ENCODE assay signal across 8 cellular contexts in genomic region chr2:231926761-231927565, GRCh38. TPM values are rescaled to one million over a fixed set of nuclear protein-coding genes. Genes with fewer than 3 reads are reported as not detected.
DNase-seq lines count a peak whose midpoint lies in the region; ATAC-seq, FAIRE-seq and TF ChIP-seq lines count a peak whose summit lies in the region.

No MANE protein-coding gene starts in this region.

- H3K36me3 ChIP-seq in OCI-LY7 (ENCODE audit: insufficient read depth, low read length) = no peaks in the 10 kb centered on the region
- no peaks in the 10 kb centered on the region for H3K36me3 ChIP-seq in H1 (ENCODE audit: control insufficient read depth in 2 of 4, insufficient read depth in 4 of 4, low read length in 3 of 4)
- no peaks in the 10 kb centered on the region for H3K36me3 ChIP-seq in muscle layer of duodenum (ENCODE audit: control insufficient read depth in 1 of 2, insufficient read depth in 2 of 2, low read length in 2 of 2)
- no peaks in the 10 kb centered on the region for H3K36me3 ChIP-seq in upper lobe of right lung

- H3K23ac ChIP-seq in H1 (ENCODE audit: insufficient read length) = no peak overlapping the region

- H3K4ac ChIP-seq in H1 (replicated peaks; ENCODE audit: insufficient read length, low read depth, low read length) = no peak overlapping the region

- no peak overlapping the region for H2BK120ac ChIP-seq in H1 (replicated peaks; ENCODE audit: low read depth, low read length)

- peaks cover 9% of the 10 kb centered on the region for H3K4me1 Mint-ChIP-seq in activated CD8-positive, alpha-beta memory T cell treated with anti-CD3 and anti-CD28 coated beads, Interleukin-2, amount 10 ng/mL, durations not matched to agents 7 days and 5 days

- POLR2A ChIA-PET in OCI-LY7 (lab: Charles Lee) = no interaction called here
- POLR2A ChIA-PET in H1 (lab: Charles Lee; ENCODE audit: partially characterized antibody) = interaction anchor here (0.6 to 2.5 kb wide), 4 partner anchors 8 to 885 kb away, joined by 3 to 10 read pairs (median 3); no protein-coding TSS in a partner anchor

- H3K79me2 ChIP-seq in OCI-LY7 (ENCODE audit: insufficient read depth, low read depth, low read length) (no peaks in the 10 kb centered on the region), H1 (ENCODE audit: control insufficient read depth in 1 of 2, insufficient read depth in 2 of 2, low read length in 2 of 2) (no peaks in the 10 kb centered on the region)

- H2AFZ ChIP-seq in OCI-LY7 (ENCODE audit: low read length) (no peak overlapping the region), H1 (ENCODE audit: low read length) (peak overlapping the region; percentile 43; the same call in 1 of the 2 replicates)

- H4K5ac ChIP-seq in H1 (ENCODE audit: insufficient read length, low read depth, low read length) = no peak overlapping the region

- no peak overlapping the region for H3K27ac Mint-ChIP-seq in activated CD8-positive, alpha-beta memory T cell treated with anti-CD3 and anti-CD28 coated beads, Interleukin-2, amount 10 ng/mL, durations not matched to agents 7 days and 5 days

- no peak overlapping the region for H3K4me3 ChIP-seq in OCI-LY7 (ENCODE audit: low read depth, low read length, poor library complexity, severe bottlenecking)
- H3K4me3 ChIP-seq in H1 (ENCODE audit: extremely low read depth in 1 of 4, insufficient read depth in 2 of 4, low read depth in 3 of 4, low read length in 4 of 4) = peak overlapping the region; percentile 52 to 75 (median 66)
- H3K4me3 ChIP-seq in muscle layer of duodenum (ENCODE audit: low read depth in 1 of 2, low read length in 2 of 2) = peak overlapping the region; percentile 37 to 77
- peak overlapping the region; percentile 41 for H3K4me3 ChIP-seq in upper lobe of right lung

- H3K4me3 Mint-ChIP-seq in activated CD8-positive, alpha-beta memory T cell treated with anti-CD3 and anti-CD28 coated beads, Interleukin-2, amount 10 ng/mL, durations not matched to agents 7 days and 5 days = peak overlapping the region; percentile 48

- no peaks in the 10 kb centered on the region for H3K9me3 Mint-ChIP-seq in activated CD8-positive, alpha-beta memory T cell treated with anti-CD3 and anti-CD28 coated beads, Interleukin-2, amount 10 ng/mL, durations not matched to agents 7 days and 5 days (ENCODE audit: low read depth)

- no peak for TF ChIP-seq EP300 in H1 (IDR thresholded peaks at IDR 0.05; ENCODE audit: borderline replicate concordance in 1 of 2, low read depth in 2 of 2, low read length in 2 of 2)

- 0 out of 2 replicates have a peak overlapping the region, but pooled peaks have one; percentile 22 for H3K18ac ChIP-seq in H1 (ENCODE audit: extremely low read depth, low read length)

- no peak overlapping the region for H3K14ac ChIP-seq in H1 (ENCODE audit: insufficient read length)

- H2BK15ac ChIP-seq in H1 (ENCODE audit: low read length) = peak overlapping the region; percentile 61; the same call in 1 of the 2 replicates

- H3K56ac ChIP-seq in H1 (replicated peaks; ENCODE audit: insufficient read length, low read depth, low read length) = no peak overlapping the region

- intact Hi-C loops in OCI-LY7 (cut with micrococcal nuclease; ENCODE audit: unreplicated experiment) (loop anchor here (1.0 kb wide), 1 partner anchor 400 kb away; no protein-coding TSS in a partner anchor), upper lobe of right lung (cut with DNase I) (loop anchor here (10.0 kb wide), 1 partner anchor 508 kb away; no protein-coding TSS in a partner anchor)

- H2AK5ac ChIP-seq in H1 (ENCODE audit: low read depth, low read length) = no peak overlapping the region

- H4K20me1 ChIP-seq in OCI-LY7 (ENCODE audit: insufficient read depth, low read length) (no peaks in the 10 kb centered on the region), H1 (replicated peaks in 1 of 2; ENCODE audit: control insufficient read depth in 1 of 2, insufficient read depth in 2 of 2, low read length in 2 of 2) (peaks cover 0 to 2% of the 10 kb centered on the region in 2 experiments)

- H3K23me2 ChIP-seq in H1 (ENCODE audit: low read depth, low read length) = peaks cover 20% of the 10 kb centered on the region

- H3K36me3 Mint-ChIP-seq in activated CD8-positive, alpha-beta memory T cell treated with anti-CD3 and anti-CD28 coated beads, Interleukin-2, amount 10 ng/mL, durations not matched to agents 7 days and 5 days = no peaks in the 10 kb centered on the region

- peak overlapping the region; percentile 57 for H4K8ac ChIP-seq in H1 (ENCODE audit: extremely low read depth, insufficient read depth, low read length)

- TF ChIP-seq CTCF in OCI-LY7 (conservative IDR thresholded peaks at IDR 0.05; ENCODE audit: low read length) (no peak), H1 (IDR thresholded peaks at IDR 0.05; ENCODE audit: control extremely low read depth in 1 of 3, insufficient read depth in 1 of 3, low read depth in 1 of 3, low read length in 3 of 3) (peak in 2 of 3 experiments; percentile 33 to 37; a peak in 3 of 4 replicates), upper lobe of right lung (IDR thresholded peaks at IDR 0.05) (no peak)

- no peaks in the 10 kb centered on the region for H3K9me3 ChIP-seq in OCI-LY7 (ENCODE audit: low read length)
- no peaks in the 10 kb centered on the region for H3K9me3 ChIP-seq in H1 (ENCODE audit: insufficient read depth in 2 of 2, low read depth in 1 of 2, low read length in 1 of 2)
- H3K9me3 ChIP-seq in muscle layer of duodenum (ENCODE audit: control insufficient read depth in 1 of 2, low read length in 2 of 2) = no peaks in the 10 kb centered on the region
- H3K9me3 ChIP-seq in upper lobe of right lung = no peaks in the 10 kb centered on the region

- no peak overlapping the region for H3K27ac ChIP-seq in OCI-LY7 (ENCODE audit: low read depth, low read length, poor library complexity, severe bottlenecking)
- H3K27ac ChIP-seq in H1 (ENCODE audit: low read depth, low read length) = no peak overlapping the region
- H3K27ac ChIP-seq in muscle layer of duodenum (ENCODE audit: low read length) = no peak overlapping the region
- H3K27ac ChIP-seq in upper lobe of right lung = no peak overlapping the region

- TF ChIP-seq RAD21 in H1 (IDR thresholded peaks at IDR 0.05 in 1 of 2, conservative IDR thresholded peaks at IDR 0.05 in 1 of 2; ENCODE audit: low read depth in 2 of 2, low read length in 2 of 2) = peak; percentile 42 to 54; a peak in 2 of 4 replicates

- peak; percentile 57 for DNase-seq in activated CD8-positive, alpha-beta memory T cell treated with anti-CD3 and anti-CD28 coated beads, Interleukin-2, amount 10 ng/mL, durations not matched to agents 7 days and 5 days
- DNase-seq in activated CD8-positive, alpha-beta memory T cell treated with anti-CD3 and anti-CD28 coated beads, Interleukin-2, amount 50 U/mL, for 4 hours = no peak
- DNase-seq in OCI-LY7 (ENCODE audit: low spot score) = no peak
- DNase-seq in H1 (ENCODE audit: low read depth in 1 of 2, low spot score in 2 of 2) = peak in 1 of 2 experiments; percentile 80
- DNase-seq in upper lobe of right lung = peak; percentile 65

- no peak for TF ChIP-seq POLR2A in H1 (IDR thresholded peaks at IDR 0.05; ENCODE audit: control extremely low read depth in 1 of 2, low read depth in 2 of 2, low read length in 2 of 2)

- whole genome bisulfite sequencing in H1 (ENCODE audit: extremely low coverage in 1 of 2, insufficient coverage in 1 of 2, insufficient read length in 1 of 2, insufficient replicate concordance in 2 of 2, low coverage in 1 of 2, low lambda C conversion rate in 2 of 2, missing lambda C conversion rate in 1 of 2), 2 experiments = 23% methylated on average over 40 of the region's 51 CpGs; no CpG with 5 or more reads in 1 of the 2 experiments

- H3K79me1 ChIP-seq in H1 (ENCODE audit: low read depth, low read length) = no peaks in the 10 kb centered on the region

- H3K4me2 ChIP-seq in OCI-LY7 (ENCODE audit: low read length) (peak overlapping the region; percentile 21; the same call in 1 of the 2 replicates), H1 (ENCODE audit: insufficient read depth in 1 of 2, low read depth in 2 of 2, low read length in 2 of 2) (peak overlapping the region; percentile 80 to 100)

- H3K27me3 ChIP-seq in H1 (replicated peaks in 1 of 4; ENCODE audit: control insufficient read depth in 3 of 4, extremely low read depth in 1 of 4, insufficient read depth in 3 of 4, low read length in 3 of 4) (peaks cover 24 to 55% (median 43%) of the 10 kb centered on the region in 4 experiments), muscle layer of duodenum (ENCODE audit: low read depth, low read length) (peaks cover 30% of the 10 kb centered on the region), upper lobe of right lung (peaks cover 73% of the 10 kb centered on the region)

- BruUV-seq in OCI-LY7 (replicated peaks; lab: Mats Ljungman, UMichigan) = no TSS peak

- no peak for FAIRE-seq in H1 (lab: Jason Lieb, UNC)

- CTCF ChIA-PET in activated CD8-positive, alpha-beta memory T cell treated with anti-CD3 and anti-CD28 coated beads, Interleukin-2, amount 10 ng/mL, durations not matched to agents 7 days and 5 days (lab: Charles Lee) = interaction anchor here (0.6 to 15.4 kb wide), 11 partner anchors 214 to 512 kb away, joined by 3 to 153 read pairs (median 6); no protein-coding TSS in a partner anchor
- CTCF ChIA-PET in OCI-LY7 (lab: Charles Lee; ENCODE audit: unreplicated experiment) = no interaction called here
- CTCF ChIA-PET in H1 (lab: Charles Lee; ENCODE audit: partially characterized antibody) = interaction anchor here (0.6 to 17.2 kb wide), 19 partner anchors 8 to 512 kb away, joined by 3 to 220 read pairs (median 5); no protein-coding TSS in a partner anchor

- peaks cover 52% of the 10 kb centered on the region for H3K27me3 Mint-ChIP-seq in activated CD8-positive, alpha-beta memory T cell treated with anti-CD3 and anti-CD28 coated beads, Interleukin-2, amount 10 ng/mL, durations not matched to agents 7 days and 5 days

- no peak for ATAC-seq in activated CD8-positive, alpha-beta memory T cell treated with anti-CD3 and anti-CD28 coated beads, Interleukin-2, amount 10 ng/mL, durations not matched to agents 7 days and 5 days
- no peak for ATAC-seq in upper lobe of right lung
- no peak for ATAC-seq in GM19455 (IDR thresholded peaks at IDR 0.05; ENCODE audit: unreplicated experiment)
- ATAC-seq in GM21825 (IDR thresholded peaks at IDR 0.05; ENCODE audit: unreplicated experiment) = no peak

- H4K91ac ChIP-seq in H1 (replicated peaks; ENCODE audit: insufficient read length, low read length) = no peak overlapping the region

- no peaks in the 10 kb centered on the region for H3K4me1 ChIP-seq in OCI-LY7 (ENCODE audit: insufficient read depth, low read length, poor library complexity, severe bottlenecking)
- H3K4me1 ChIP-seq in H1 (replicated peaks in 1 of 4; ENCODE audit: control insufficient read depth in 3 of 4, insufficient read depth in 4 of 4, low read length in 3 of 4) = peaks cover 3 to 20% (median 14%) of the 10 kb centered on the region in 4 experiments
- H3K4me1 ChIP-seq in muscle layer of duodenum (ENCODE audit: control insufficient read depth in 1 of 2, insufficient read depth in 2 of 2, low read length in 2 of 2) = peaks cover 0 to 30% of the 10 kb centered on the region in 2 donors
- H3K4me1 ChIP-seq in upper lobe of right lung = peaks cover 22% of the 10 kb centered on the region

- H2BK12ac ChIP-seq in H1 (ENCODE audit: low read depth, low read length) = no peak overlapping the region

- H2BK20ac ChIP-seq in H1 (ENCODE audit: low read length) = no peak overlapping the region; the same call in 1 of the 2 replicates

- H3K9me2 ChIP-seq in OCI-LY7 (ENCODE audit: insufficient read depth, low read length) = no peaks in the 10 kb centered on the region

- H3K9ac ChIP-seq in H1 (replicated peaks in 1 of 4; ENCODE audit: extremely low read depth in 1 of 4, low read depth in 3 of 4, low read length in 3 of 4) = no peak overlapping the region; a peak in 1 of 7 replicates

- H2BK5ac ChIP-seq in H1 (ENCODE audit: low read depth, low read length) = peak overlapping the region; percentile 44; the same call in 1 of the 2 replicates

RNA-seq across cellular contexts. Expression of gene NPPC, which starts 0.8 kb away (rescaled TPM):
- not detected for total RNA-seq in activated CD8-positive, alpha-beta memory T cell treated with anti-CD3 and anti-CD28 coated beads, Interleukin-2, amount 10 ng/mL, durations not matched to agents 7 days and 5 days
- not detected in 2 replicates for total RNA-seq in OCI-LY7 (2014; rRNA removed; shearing (Covaris generic))
- total RNA-seq in OCI-LY7 (2022) (not detected in 2 replicates), upper lobe of right lung (not detected)
- 2.1 and 4.7 TPM in 2 replicates for total RNA-seq in H1 (2021; fragmentation: NEBNext Ultra II Directional; extraction: Animal tissue kit (Norgen Biotek cat#: 25700))
- polyA plus RNA-seq in H1 (2011; rRNA removed) = 1.3 TPM in 2 replicates
- 2.0 TPM for polyA plus RNA-seq in H1 (2011; cell fraction: cytosol; rRNA removed)
- 1.5 TPM for polyA plus RNA-seq in H1 (2011; cell fraction: nucleus; rRNA removed)
- 0.80 to 1.2 TPM (median 0.91 TPM) in 4 replicates for polyA plus RNA-seq in H1 (2012, experiment 1 of 2)
- 2.6 TPM for polyA plus RNA-seq in H1 (2012, experiment 2 of 2)
- polyA plus RNA-seq in H1 (2013, experiment 1 of 2) = 1.6 TPM
- 1.9 TPM for polyA plus RNA-seq in H1 (2013, experiment 2 of 2)
- polyA minus RNA-seq in H1 (2011; rRNA and poly(A)+ RNA removed) = 0.17 and 0.47 TPM in 2 replicates
- polyA minus RNA-seq in H1 (2011; cell fraction: cytosol; rRNA and poly(A)+ RNA removed) = 4.1 TPM
- 6.3 TPM for polyA minus RNA-seq in H1 (2011; cell fraction: nucleus; rRNA and poly(A)+ RNA removed)

RNA-seq across cellular contexts. Expression of gene DIS3L2, which starts 34.5 kb away (rescaled TPM):
- 10 to 100 TPM; 25.4 to 39.4 TPM for total RNA-seq in activated CD8-positive, alpha-beta memory T cell treated with anti-CD3 and anti-CD28 coated beads, Interleukin-2, amount 10 ng/mL, durations not matched to agents 7 days and 5 days
- total RNA-seq in OCI-LY7 (2014; rRNA removed; shearing (Covaris generic)) = 20.6 and 20.7 TPM in 2 replicates
- total RNA-seq in OCI-LY7 (2022) (20.2 and 21.9 TPM in 2 replicates), upper lobe of right lung (35.8 TPM)
- total RNA-seq in H1 (2021; fragmentation: NEBNext Ultra II Directional; extraction: Animal tissue kit (Norgen Biotek cat#: 25700)) = 21.6 and 26.8 TPM in 2 replicates
- 11.5 and 19.0 TPM in 2 replicates for polyA plus RNA-seq in H1 (2011; rRNA removed)
- polyA plus RNA-seq in H1 (2011; cell fraction: cytosol; rRNA removed) = 10.1 TPM
- 44.2 TPM for polyA plus RNA-seq in H1 (2011; cell fraction: nucleus; rRNA removed)
- polyA plus RNA-seq in H1 (2012, experiment 1 of 2) = 16.7 to 23.4 TPM (median 19.8 TPM) in 4 replicates
- 7.2 TPM for polyA plus RNA-seq in H1 (2012, experiment 2 of 2)
- polyA plus RNA-seq in H1 (2013, experiment 1 of 2) = 14.0 TPM
- 13.3 TPM for polyA plus RNA-seq in H1 (2013, experiment 2 of 2)
- 10.6 and 13.7 TPM in 2 replicates for polyA minus RNA-seq in H1 (2011; rRNA and poly(A)+ RNA removed)
- 7.4 TPM for polyA minus RNA-seq in H1 (2011; cell fraction: cytosol; rRNA and poly(A)+ RNA removed)
- polyA minus RNA-seq in H1 (2011; cell fraction: nucleus; rRNA and poly(A)+ RNA removed) = 31.5 TPM

Comparison
In these comparisons a context has a peak if more than half of its experiments do, and no peak if none do; other contexts are left out.
1. DNase-seq: peak in activated CD8-positive, alpha-beta memory T cell treated with anti-CD3 and anti-CD28 coated beads, Interleukin-2, amount 10 ng/mL, durations not matched to agents 7 days and 5 days (single experiment) and upper lobe of right lung (single experiment); none in activated CD8-positive, alpha-beta memory T cell treated with anti-CD3 and anti-CD28 coated beads, Interleukin-2, amount 50 U/mL, for 4 hours (single experiment) and OCI-LY7 (single experiment).
2. CTCF ChIP-seq: peak in H1 (2 of 3); none in OCI-LY7 (single experiment) and upper lobe of right lung (single experiment).